Comparison of ENCODE assay signal across 13 cellular contexts in the genomic region with DNA sequence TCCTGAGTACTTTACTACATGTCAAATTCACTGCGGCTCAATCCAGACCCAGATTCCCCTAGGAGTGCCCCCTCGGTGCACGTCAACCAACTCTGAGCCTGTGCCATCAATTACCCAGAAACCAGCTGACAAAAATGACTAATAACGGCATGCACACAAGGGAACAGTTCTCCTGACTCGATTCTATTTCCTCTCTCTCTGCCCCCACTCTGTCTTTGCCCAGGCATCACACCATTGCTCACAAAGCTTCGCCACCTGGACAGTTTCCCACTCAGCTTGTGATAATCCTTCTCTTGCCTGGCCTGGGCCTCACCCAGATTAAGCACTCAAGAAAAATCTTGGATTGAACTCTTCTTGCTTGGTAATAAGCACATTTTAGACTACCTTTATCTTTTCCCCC.
DNase-seq lines count a peak whose midpoint lies in the region; FAIRE-seq and TF ChIP-seq lines count a peak whose summit lies in the region.
"Had no signal": no experiment of that assay in that cellular context is flagged by ENCODE, and none has a peak within 500 bp of the region (broad histone marks: within the 10 kb centered on the region; RNA-seq: fewer than 3 reads in every experiment).

No MANE protein-coding gene starts in this region.

- H3K9me3 ChIP-seq in OCI-LY3 (ENCODE audit: insufficient read depth, low read length) (no peaks in the 10 kb centered on the region), esophagus squamous epithelium (no peaks in the 10 kb centered on the region)
- H3K9me3 ChIP-seq: ovary had no signal

- H3K4me1 ChIP-seq in OCI-LY3 (ENCODE audit: low read length) = peaks cover 72% of the 10 kb centered on the region
- H3K4me1 ChIP-seq in esophagus squamous epithelium = peaks cover 8 to 41% (median 18%) of the 10 kb centered on the region in 3 donors

- H3K27me3 ChIP-seq in OCI-LY3 (ENCODE audit: low read depth, low read length) (no peaks in the 10 kb centered on the region), esophagus squamous epithelium (no peaks in the 10 kb centered on the region)
- H3K27me3 ChIP-seq: hepatocyte, ovary had no signal

- H3K27ac ChIP-seq in OCI-LY3 (ENCODE audit: low read length) (peak overlapping the region; percentile 86), esophagus squamous epithelium (peak overlapping the region; percentile 40 to 54 (median 48))
- H3K27ac ChIP-seq: hepatocyte, ovary had no signal

- peak overlapping the region; percentile 66 for H3K9ac ChIP-seq in OCI-LY3 (ENCODE audit: low read length)

- 22 to 39% methylated on average over 6 of the region's 6 CpGs for WGBS in esophagus squamous epithelium, 2 donors

- intact Hi-C loops in esophagus squamous epithelium (cut with DNase I) = loop anchor here (10.0 kb wide), 1 partner anchor 292 kb away; no protein-coding TSS in a partner anchor

- H2AFZ ChIP-seq in OCI-LY3 (ENCODE audit: low read depth, low read length) = peak overlapping the region; percentile 24; the same call in 1 of the 2 replicates
- H2AFZ ChIP-seq: hepatocyte had no signal

- H3K4me3 ChIP-seq in OCI-LY3 (ENCODE audit: low read length) = peak overlapping the region; percentile 40
- no peak overlapping the region for H3K4me3 ChIP-seq in esophagus squamous epithelium
- no peak overlapping the region for H3K4me3 ChIP-seq in skeletal muscle cell (ENCODE audit: low read depth, low read length)
- H3K4me3 ChIP-seq: hepatocyte, lung, ovary had no signal

- DNase-seq in GM12892 (ENCODE audit: insufficient read length) (no peak), esophagus squamous epithelium (lab: John Stamatoyannopoulos, UW) (no peak), skeletal muscle cell (ENCODE audit: low read depth) (peak; percentile 66), DMS79 treated with DMSO at 0.1 percent for 48 hours (lab: John Stamatoyannopoulos, UW) (no peak), UCSD-AML1 (lab: John Stamatoyannopoulos, UW; ENCODE audit: unreplicated experiment) (no peak)
- DNase-seq in stimulated activated CD4-positive, alpha-beta T cell treated with anti-CD3 and anti-CD28 coated beads, Interleukin-4, amount 100 ng/mL, for 1 hour = no peak
- DNase-seq in effector CD4-positive, alpha-beta T cell = no peak
- DNase-seq: NCI-H2107; ovary; stimulated activated CD4-positive, alpha-beta T cell treated with anti-CD3 and anti-CD28 coated beads, Interleukin-4, amount 100 ng/mL, for 24 hours had no signal

- H3K79me2 ChIP-seq in OCI-LY3 (ENCODE audit: low read length) = no peaks in the 10 kb centered on the region
- H3K79me2 ChIP-seq: hepatocyte had no signal

- TF ChIP-seq POLR2A in GM12892 (IDR thresholded peaks at IDR 0.05; ENCODE audit: low read depth, low read length) (no peak), esophagus squamous epithelium (IDR thresholded peaks at IDR 0.05) (no peak)

- peak; percentile 48 for FAIRE-seq in GM12892 (lab: Jason Lieb, UNC)

- H3K36me3 ChIP-seq in OCI-LY3 (replicated peaks; ENCODE audit: low read depth, low read length) (no peaks in the 10 kb centered on the region), esophagus squamous epithelium (no peaks in the 10 kb centered on the region)
- H3K36me3 ChIP-seq: ovary had no signal

- TF ChIP-seq CTCF in OCI-LY3 (IDR thresholded peaks at IDR 0.05; ENCODE audit: low read depth, low read length) = no peak
- no peak for TF ChIP-seq CTCF in esophagus squamous epithelium (IDR thresholded peaks at IDR 0.05)

- no peaks in the 10 kb centered on the region for H4K20me1 ChIP-seq in OCI-LY3 (ENCODE audit: insufficient read depth, low read length)

- peak overlapping the region; percentile 71 for H3K4me2 ChIP-seq in OCI-LY3 (ENCODE audit: low read length)
- H3K4me2 ChIP-seq: hepatocyte had no signal
